1 cellular context compared by ENCODE assay signal in genomic region chr14:34365309-34365915, GRCh38.
TF ChIP-seq lines count a peak whose summit lies in the region.

No MANE protein-coding gene starts in this region.

TF ChIP-seq in H1, 55 proteins besides CTCF, POLR2A, EP300 and RAD21 (continued from another document):
- TF ChIP-seq POLR2AphosphoS5 (IDR thresholded peaks at IDR 0.05; ENCODE audit: low read depth, low read length) (no peak), EGR1 (IDR thresholded peaks at IDR 0.05; ENCODE audit: borderline replicate concordance, low read depth, low read length) (no peak), GABPA (IDR thresholded peaks at IDR 0.05; ENCODE audit: borderline replicate concordance, insufficient read depth, low read length) (no peak), EZH2 (IDR thresholded peaks at IDR 0.05; ENCODE audit: low read depth, low read length, severe bottlenecking) (no peak), FOSL1 (IDR thresholded peaks at IDR 0.05; ENCODE audit: insufficient read depth, low read depth, low read length) (no peak), JUN (IDR thresholded peaks at IDR 0.05; ENCODE audit: low read depth, low read length) (no peak), TBP (IDR thresholded peaks at IDR 0.05; ENCODE audit: low read depth, low read length) (no peak), SIN3A (conservative IDR thresholded peaks at IDR 0.05 in 1 of 2, IDR thresholded peaks at IDR 0.05 in 1 of 2; ENCODE audit: low read depth in 1 of 2, low read length in 2 of 2) (no peak), HDAC2 (IDR thresholded peaks at IDR 0.05; ENCODE audit: borderline replicate concordance in 1 of 2, low read depth in 2 of 2, low read length in 2 of 2) (no peak), MAX (IDR thresholded peaks at IDR 0.05) (no peak), YY1 (IDR thresholded peaks at IDR 0.05; ENCODE audit: low read depth, low read length) (no peak)
